ENCODE assay signal across 32 cellular contexts in genomic region chr3:59773970-59774369, GRCh38.
A peak's percentile ranks its signal among the peaks of the same experiment; 100 is the strongest.
DNase-seq lines count a peak whose midpoint lies in the region; FAIRE-seq and TF ChIP-seq lines count a peak whose summit lies in the region.
"Had no signal": no experiment of that assay in that cellular context is flagged by ENCODE, and none has a peak within 500 bp of the region (broad histone marks: within the 10 kb centered on the region; RNA-seq: fewer than 3 reads in every experiment).

No MANE protein-coding gene starts in this region.

- H3K4me2 ChIP-seq in astrocyte (ENCODE audit: low read length) = peak overlapping the region; percentile 55
- peak overlapping the region; percentile 37 for H3K4me2 ChIP-seq in smooth muscle cell
- H3K4me2 ChIP-seq: A549 had no signal

- H3K4me1 Mint-ChIP-seq in T-helper 2 cell treated with Interferon-gamma antibody and Interleukin-4, amounts not matched to agents 5 μg/mL and 100 μg/mL, for 36 hours (ENCODE audit: low read depth) = peaks cover 72% of the 10 kb centered on the region
- peaks cover 40% of the 10 kb centered on the region for H3K4me1 Mint-ChIP-seq in astrocyte (ENCODE audit: low read depth, unreplicated experiment)
- peaks cover 68% of the 10 kb centered on the region for H3K4me1 Mint-ChIP-seq in activated T-helper 2 cell treated with anti-CD3 and anti-CD28 coated beads, Interferon-gamma antibody, Interleukin-2, Interleukin-4, amounts not matched to agents 10 μg/mL and 5 μg/mL and 100 μg/mL, durations not matched to agents 14 hours and 24 hours and 36 hours (ENCODE audit: low read depth)

- peak overlapping the region; percentile 25 for H3K27ac ChIP-seq in astrocyte (ENCODE audit: low read depth, low read length)
- H3K27ac ChIP-seq in smooth muscle cell (ENCODE audit: low read depth) = peak overlapping the region; percentile 91
- H3K27ac ChIP-seq: A549, adrenal gland, colonic mucosa, epithelial cell of prostate, RWPE1, transverse colon had no signal

- DNase-seq in T-helper 2 cell treated with Interferon-gamma antibody and Interleukin-4, amounts not matched to agents 5 μg/mL and 100 μg/mL, for 36 hours (ENCODE audit: low spot score) = no peak
- DNase-seq in T-helper 2 cell (no peak), NCI-H524 (lab: John Stamatoyannopoulos, UW) (peak; percentile 56 to 89), astrocyte (ENCODE audit: low read depth) (no peak), smooth muscle cell (lab: John Stamatoyannopoulos, UW; ENCODE audit: unreplicated experiment) (no peak), HK-2 (ENCODE audit: unreplicated experiment) (no peak), mucosa of gallbladder (ENCODE audit: low spot score) (no peak)
- DNase-seq in activated T-helper 2 cell treated with anti-CD3 and anti-CD28 coated beads, Interferon-gamma antibody, Interleukin-2, Interleukin-4, amounts not matched to agents 10 μg/mL and 5 μg/mL and 100 μg/mL, durations not matched to agents 14 hours and 24 hours and 36 hours (ENCODE audit: low spot score) = no peak
- DNase-seq: activated B cell treated with CpG ODN at 0.5 μM for 24 hours; activated CD4-positive, alpha-beta T cell treated with anti-CD3 and anti-CD28 coated beads, Interleukin-2, amount 50 U/mL, for 1 hour; activated naive CD4-positive, alpha-beta T cell; activated T-cell treated with anti-CD3 and anti-CD28 coated beads, Interleukin-2, amount 50 U/mL, for 4 hours; adrenal gland; CD8-positive, alpha-beta T cell; colonic mucosa; DMS153; effector CD8-positive, alpha-beta T cell; islet precursor cell; Kasumi-1; left ventricle myocardium superior; midbrain; natural killer cell; NCI-H1048; NCI-H1930; NCI-H748 treated with DMSO at 0.1 percent for 48 hours; stimulated activated CD4-positive, alpha-beta T cell treated with anti-CD3 and anti-CD28 coated beads, Interleukin-2, amount 100 ng/mL, for 24 hours; T-helper 9 cell; transverse colon had no signal

- WGBS in smooth muscle cell (ENCODE audit: low lambda C conversion rate) = 73% methylated on average over 4 of the region's 4 CpGs

- H4K20me1 ChIP-seq in astrocyte (ENCODE audit: insufficient read depth, low read length) (no peaks in the 10 kb centered on the region), smooth muscle cell (ENCODE audit: low read depth) (no peaks in the 10 kb centered on the region)

- H3K27me3 Mint-ChIP-seq in T-helper 2 cell treated with Interferon-gamma antibody and Interleukin-4, amounts not matched to agents 5 μg/mL and 100 μg/mL, for 36 hours (ENCODE audit: low read depth) = no peaks in the 10 kb centered on the region
- H3K27me3 Mint-ChIP-seq in astrocyte (ENCODE audit: low read depth, unreplicated experiment) = no peaks in the 10 kb centered on the region
- H3K27me3 Mint-ChIP-seq in activated T-helper 2 cell treated with anti-CD3 and anti-CD28 coated beads, Interferon-gamma antibody, Interleukin-2, Interleukin-4, amounts not matched to agents 10 μg/mL and 5 μg/mL and 100 μg/mL, durations not matched to agents 14 hours and 24 hours and 36 hours (ENCODE audit: low read depth) = no peaks in the 10 kb centered on the region
- H3K27me3 Mint-ChIP-seq: activated B cell treated with CpG ODN at 0.5 μM for 24 hours had no signal

- H3K9me3 ChIP-seq in astrocyte (ENCODE audit: insufficient read depth, low read depth, low read length) = no peaks in the 10 kb centered on the region
- no peaks in the 10 kb centered on the region for H3K9me3 ChIP-seq in smooth muscle cell (replicated peaks; ENCODE audit: low read depth)
- H3K9me3 ChIP-seq: A549, adrenal gland, colonic mucosa, transverse colon had no signal

- H3K36me3 ChIP-seq in astrocyte (ENCODE audit: insufficient read depth, low read length) (no peaks in the 10 kb centered on the region), smooth muscle cell (ENCODE audit: low read depth) (no peaks in the 10 kb centered on the region)
- H3K36me3 ChIP-seq: adrenal gland, colonic mucosa, transverse colon had no signal

- H3K79me2 ChIP-seq in astrocyte (ENCODE audit: insufficient read depth, low read length) (no peaks in the 10 kb centered on the region), smooth muscle cell (ENCODE audit: low read depth) (no peaks in the 10 kb centered on the region)

- H2AFZ ChIP-seq in astrocyte (ENCODE audit: low read depth, low read length) (no peak overlapping the region), smooth muscle cell (ENCODE audit: low read depth) (no peak overlapping the region)

- no peak overlapping the region for H3K27ac Mint-ChIP-seq in T-helper 2 cell treated with Interferon-gamma antibody and Interleukin-4, amounts not matched to agents 5 μg/mL and 100 μg/mL, for 36 hours
- peak overlapping the region; percentile 80 for H3K27ac Mint-ChIP-seq in astrocyte (ENCODE audit: unreplicated experiment)
- no peak overlapping the region for H3K27ac Mint-ChIP-seq in activated T-helper 2 cell treated with anti-CD3 and anti-CD28 coated beads, Interferon-gamma antibody, Interleukin-2, Interleukin-4, amounts not matched to agents 10 μg/mL and 5 μg/mL and 100 μg/mL, durations not matched to agents 14 hours and 24 hours and 36 hours
- H3K27ac Mint-ChIP-seq: activated B cell treated with CpG ODN at 0.5 μM for 24 hours; CD8-positive, alpha-beta T cell had no signal

- peaks cover 25% of the 10 kb centered on the region for H3K4me1 ChIP-seq in astrocyte (ENCODE audit: insufficient read depth, low read length)
- peaks cover 15% of the 10 kb centered on the region for H3K4me1 ChIP-seq in smooth muscle cell (ENCODE audit: low read depth)
- H3K4me1 ChIP-seq: adrenal gland, colonic mucosa, transverse colon had no signal

- TF ChIP-seq CTCF in astrocyte (IDR thresholded peaks at IDR 0.05; ENCODE audit: insufficient read depth, low read depth, low read length) (no peak), smooth muscle cell (IDR thresholded peaks at IDR 0.05; ENCODE audit: borderline replicate concordance, insufficient read depth, poor library complexity, severe bottlenecking) (no peak)

- no peak overlapping the region for H3K4me3 ChIP-seq in astrocyte (ENCODE audit: insufficient read depth, low read depth, low read length)
- no peak overlapping the region for H3K4me3 ChIP-seq in smooth muscle cell
- H3K4me3 ChIP-seq: A549, adrenal gland, colonic mucosa, transverse colon had no signal

- H3F3A ChIP-seq in smooth muscle cell (ENCODE audit: low read depth) = peaks cover 27% of the 10 kb centered on the region

- no peaks in the 10 kb centered on the region for H3K27me3 ChIP-seq in astrocyte (ENCODE audit: insufficient read depth, low read length)
- no peaks in the 10 kb centered on the region for H3K27me3 ChIP-seq in smooth muscle cell (ENCODE audit: low read depth)
- H3K27me3 ChIP-seq: adrenal gland, colonic mucosa, transverse colon had no signal

- no peak for FAIRE-seq in astrocyte (lab: Jason Lieb, UNC)
- FAIRE-seq: A549, bronchial epithelial cell had no signal

- H3K36me3 Mint-ChIP-seq in T-helper 2 cell treated with Interferon-gamma antibody and Interleukin-4, amounts not matched to agents 5 μg/mL and 100 μg/mL, for 36 hours (ENCODE audit: low read depth) = peaks cover 30% of the 10 kb centered on the region
- H3K36me3 Mint-ChIP-seq in astrocyte (ENCODE audit: low read depth, unreplicated experiment) = no peaks in the 10 kb centered on the region
- H3K36me3 Mint-ChIP-seq in activated T-helper 2 cell treated with anti-CD3 and anti-CD28 coated beads, Interferon-gamma antibody, Interleukin-2, Interleukin-4, amounts not matched to agents 10 μg/mL and 5 μg/mL and 100 μg/mL, durations not matched to agents 14 hours and 24 hours and 36 hours (ENCODE audit: low read depth) = peaks cover 33% of the 10 kb centered on the region
- H3K36me3 Mint-ChIP-seq: CD8-positive, alpha-beta T cell; natural killer cell had no signal

- intact Hi-C loops in activated T-helper 2 cell treated with anti-CD3 and anti-CD28 coated beads, Interferon-gamma antibody, Interleukin-2, Interleukin-4, amounts not matched to agents 10 μg/mL and 5 μg/mL and 100 μg/mL, durations not matched to agents 14 hours and 24 hours and 36 hours (cut with micrococcal nuclease) = loop anchor here (10.0 kb wide), 1 partner anchor 211 kb away; no protein-coding TSS in a partner anchor

- H3K9ac ChIP-seq in astrocyte (ENCODE audit: low read length) (no peak overlapping the region), smooth muscle cell (ENCODE audit: low read depth) (peak overlapping the region; percentile 60)

- H3K4me3 Mint-ChIP-seq in T-helper 2 cell treated with Interferon-gamma antibody and Interleukin-4, amounts not matched to agents 5 μg/mL and 100 μg/mL, for 36 hours = peak overlapping the region; percentile 9
- H3K4me3 Mint-ChIP-seq in astrocyte (ENCODE audit: unreplicated experiment) = no peak overlapping the region
- H3K4me3 Mint-ChIP-seq in activated T-helper 2 cell treated with anti-CD3 and anti-CD28 coated beads, Interferon-gamma antibody, Interleukin-2, Interleukin-4, amounts not matched to agents 10 μg/mL and 5 μg/mL and 100 μg/mL, durations not matched to agents 14 hours and 24 hours and 36 hours (ENCODE audit: low read depth) = no peak overlapping the region
- H3K4me3 Mint-ChIP-seq: activated B cell treated with CpG ODN at 0.5 μM for 24 hours had no signal

- H3K9me3 Mint-ChIP-seq in T-helper 2 cell treated with Interferon-gamma antibody and Interleukin-4, amounts not matched to agents 5 μg/mL and 100 μg/mL, for 36 hours = no peaks in the 10 kb centered on the region
- H3K9me3 Mint-ChIP-seq in astrocyte (ENCODE audit: unreplicated experiment) = no peaks in the 10 kb centered on the region
- no peaks in the 10 kb centered on the region for H3K9me3 Mint-ChIP-seq in activated T-helper 2 cell treated with anti-CD3 and anti-CD28 coated beads, Interferon-gamma antibody, Interleukin-2, Interleukin-4, amounts not matched to agents 10 μg/mL and 5 μg/mL and 100 μg/mL, durations not matched to agents 14 hours and 24 hours and 36 hours
- H3K9me3 Mint-ChIP-seq: activated B cell treated with CpG ODN at 0.5 μM for 24 hours; activated T-cell treated with anti-CD3 and anti-CD28 coated beads, Interleukin-2, amount 50 U/mL, for 4 hours; CD8-positive, alpha-beta T cell; natural killer cell had no signal

Comparison
In these comparisons a context has a peak if more than half of its experiments do, and no peak if none do; other contexts are left out.
1. DNase-seq: peak in NCI-H524 (2 of 2); none in T-helper 2 cell treated with Interferon-gamma antibody and Interleukin-4, amounts not matched to agents 5 μg/mL and 100 μg/mL, for 36 hours (single experiment), T-helper 2 cell (0 of 5), astrocyte (single experiment), smooth muscle cell (single experiment), activated T-helper 2 cell treated with anti-CD3 and anti-CD28 coated beads, Interferon-gamma antibody, Interleukin-2, Interleukin-4, amounts not matched to agents 10 μg/mL and 5 μg/mL and 100 μg/mL, durations not matched to agents 14 hours and 24 hours and 36 hours (single experiment), HK-2 (single experiment) and mucosa of gallbladder (single experiment).